ENCODE assay signal across 8 cellular contexts in genomic region chr19:17107546-17108452, GRCh38. TPM values are rescaled to one million over a fixed set of nuclear protein-coding genes. Genes with fewer than 3 reads are reported as not detected.
A peak's percentile ranks its signal among the peaks of the same experiment; 100 is the strongest.
DNase-seq lines count a peak whose midpoint lies in the region; ATAC-seq and TF ChIP-seq lines count a peak whose summit lies in the region.

No MANE protein-coding gene starts in this region.

- H3K27me3 Mint-ChIP-seq in HFFc6 (ENCODE audit: insufficient read depth) (peaks cover 2% of the 10 kb centered on the region), osteocyte (ENCODE audit: unreplicated experiment) (no peaks in the 10 kb centered on the region)

- H3K4me3 Mint-ChIP-seq in HFFc6 = peak overlapping the region; percentile 86
- H3K4me3 Mint-ChIP-seq in osteocyte (ENCODE audit: unreplicated experiment) = peak overlapping the region; percentile 57

- H3K4me1 Mint-ChIP-seq in HFFc6 (ENCODE audit: low read depth) (peaks cover 44% of the 10 kb centered on the region), osteocyte (ENCODE audit: unreplicated experiment) (peaks cover 16% of the 10 kb centered on the region)

- DNase-seq in AG04450 (ENCODE audit: low read depth, low spot score) (peak; percentile 83), HFFc6 (peak; percentile 97), glomerular endothelial cell (ENCODE audit: extremely low read depth, low read depth, low spot score) (peak; percentile 79), osteocyte (ENCODE audit: extremely low spot score, unreplicated experiment) (peak; percentile 90), OCI-M2 (lab: John Stamatoyannopoulos, UW; ENCODE audit: unreplicated experiment) (no peak)

- POLR2A ChIA-PET in AG04450 (lab: Yijun Ruan, JAX) = interaction anchor here (0.6 to 1.6 kb wide), 7 partner anchors 11 to 673 kb away, joined by 3 to 14 read pairs (median 4); no protein-coding TSS in a partner anchor

- ATAC-seq in GM19023 (IDR thresholded peaks at IDR 0.05; ENCODE audit: unreplicated experiment) (no peak), HG03457 (IDR thresholded peaks at IDR 0.05; ENCODE audit: unreplicated experiment) (no peak)

- H3K9me3 Mint-ChIP-seq in HFFc6 (no peaks in the 10 kb centered on the region), osteocyte (ENCODE audit: unreplicated experiment) (no peaks in the 10 kb centered on the region)

- CTCF ChIA-PET in AG04450 (lab: Charles Lee) = no interaction called here

- H3K27ac Mint-ChIP-seq in HFFc6 = peak overlapping the region; percentile 98
- H3K27ac Mint-ChIP-seq in osteocyte (ENCODE audit: unreplicated experiment) = peak overlapping the region; percentile 91

- no peaks in the 10 kb centered on the region for H3K9me3 ChIP-seq in AG04450 (ENCODE audit: control insufficient read depth, insufficient read depth, low read length)

- H3K27me3 ChIP-seq in AG04450 (ENCODE audit: control insufficient read depth, insufficient read depth, low read length) = no peaks in the 10 kb centered on the region

- H3K27ac ChIP-seq in AG04450 (ENCODE audit: low read depth, low read length) = peak overlapping the region; percentile 90
- H3K27ac ChIP-seq in VCaP = peak overlapping the region; percentile 73

- peak overlapping the region; percentile 15; the same call in 1 of the 2 replicates for H3K4me3 ChIP-seq in AG04450 (ENCODE audit: low read depth, low read length)

- TF ChIP-seq CTCF in AG04450 (IDR thresholded peaks at IDR 0.05; ENCODE audit: low read depth, low read length) (no peak), HFFc6 (IDR thresholded peaks at IDR 0.05) (no peak), VCaP (conservative IDR thresholded peaks at IDR 0.05) (no peak), osteocyte (IDR thresholded peaks at IDR 0.05) (no peak)

- H3K36me3 Mint-ChIP-seq in HFFc6 (ENCODE audit: low read depth) = peaks cover 17% of the 10 kb centered on the region
- peaks cover 12% of the 10 kb centered on the region for H3K36me3 Mint-ChIP-seq in osteocyte (ENCODE audit: unreplicated experiment)

RNA-seq across cellular contexts. Expression of gene MYO9B, which starts 32.2 kb away (rescaled TPM):
- 34.5 and 42.5 TPM in 2 replicates for polyA plus RNA-seq in AG04450 (2011; rRNA removed)
- polyA minus RNA-seq in AG04450 (2011; rRNA and poly(A)+ RNA removed) = 81.8 and 112 TPM in 2 replicates
- 10 to 100 TPM; 81.2 to 89.0 (median 83.4) TPM for total RNA-seq in HFFc6 (2021; fragmentation: NEBNext Ultra II Directional; extraction: Animal tissue kit (Norgen Biotek cat#: 25700))
- total RNA-seq in glomerular endothelial cell (93.1 and 125 TPM in 2 replicates), osteocyte (93.3 and 94.3 TPM in 2 replicates)

RNA-seq across cellular contexts. Expression of gene HAUS8, which starts 32.5 kb away (rescaled TPM):
- 4.6 and 4.9 TPM in 2 replicates for polyA plus RNA-seq in AG04450 (2011; rRNA removed)
- polyA minus RNA-seq in AG04450 (2011; rRNA and poly(A)+ RNA removed) = 2.3 and 3.7 TPM in 2 replicates
- 10 to 100 TPM in 5 of 6 experiments, 1 to 10 TPM in 1; 7.6 to 13.2 (median 12.2) TPM for total RNA-seq in HFFc6 (2021; fragmentation: NEBNext Ultra II Directional; extraction: Animal tissue kit (Norgen Biotek cat#: 25700))
- total RNA-seq in glomerular endothelial cell = 2.8 and 4.9 TPM in 2 replicates
- 9.2 and 11.6 TPM in 2 replicates for total RNA-seq in osteocyte
